Comparison of ENCODE assay signal across 21 cellular contexts in genomic region chr3:155807823-155808222, GRCh38. TPM values are rescaled to one million over a fixed set of nuclear protein-coding genes. Genes with fewer than 3 reads are reported as not detected.
DNase-seq lines count a peak whose midpoint lies in the region; ATAC-seq, FAIRE-seq and TF ChIP-seq lines count a peak whose summit lies in the region.
"Had no signal": no experiment of that assay in that cellular context is flagged by ENCODE, and none has a peak within 500 bp of the region (broad histone marks: within the 10 kb centered on the region; RNA-seq: fewer than 3 reads in every experiment).

No MANE protein-coding gene starts in this region.

- peaks cover 11% of the 10 kb centered on the region for H3K27me3 Mint-ChIP-seq in CD8-positive, alpha-beta T cell (ENCODE audit: low read depth)
- H3K27me3 Mint-ChIP-seq in astrocyte (ENCODE audit: low read depth, unreplicated experiment) = no peaks in the 10 kb centered on the region

- H3K36me3 ChIP-seq in CD8-positive, alpha-beta T cell (ENCODE audit: insufficient read depth, low read length) = no peaks in the 10 kb centered on the region
- H3K36me3 ChIP-seq in astrocyte (ENCODE audit: insufficient read depth, low read length) (no peaks in the 10 kb centered on the region), mucosa of descending colon (ENCODE audit: low read depth) (no peaks in the 10 kb centered on the region)
- H3K36me3 ChIP-seq: SJSA1 had no signal

- no peaks in the 10 kb centered on the region for H3K27me3 ChIP-seq in CD8-positive, alpha-beta T cell (ENCODE audit: insufficient read depth, low read length)
- no peaks in the 10 kb centered on the region for H3K27me3 ChIP-seq in astrocyte (ENCODE audit: insufficient read depth, low read length)
- H3K27me3 ChIP-seq: SJSA1 had no signal

- H2AFZ ChIP-seq in astrocyte (ENCODE audit: low read depth, low read length) = no peak overlapping the region

- POLR2A ChIA-PET in CD8-positive, alpha-beta T cell (lab: Charles Lee) = no interaction called here

- H3K4me1 Mint-ChIP-seq in CD8-positive, alpha-beta T cell (ENCODE audit: low read depth) = peaks cover 18% of the 10 kb centered on the region
- no peaks in the 10 kb centered on the region for H3K4me1 Mint-ChIP-seq in astrocyte (ENCODE audit: low read depth, unreplicated experiment)

- intact Hi-C loops in CD8-positive, alpha-beta T cell (cut with DNase I, micrococcal nuclease) = loop anchor here (2.0 to 5.0 kb wide), 3 partner anchors 47 to 63 kb away; partner anchors contain the start of genes GMPS (in 1 of the 2), PLCH1 (in 1 of the 2) and SLC33A1 (in 1 of the 2)
- intact Hi-C loops in mucosa of descending colon (cut with DNase I, micrococcal nuclease) = no loop called here

- peak overlapping the region; percentile 20 for H3K4me3 Mint-ChIP-seq in CD8-positive, alpha-beta T cell
- no peak overlapping the region for H3K4me3 Mint-ChIP-seq in astrocyte (ENCODE audit: unreplicated experiment)
- H3K4me3 Mint-ChIP-seq: CD14-positive monocyte had no signal

- H3K79me2 ChIP-seq in astrocyte (ENCODE audit: insufficient read depth, low read length) = no peaks in the 10 kb centered on the region

- H3K4me3 ChIP-seq in CD8-positive, alpha-beta T cell (ENCODE audit: low read depth, low read length) = no peak overlapping the region
- H3K4me3 ChIP-seq in astrocyte (ENCODE audit: insufficient read depth, low read depth, low read length) (no peak overlapping the region), mucosa of descending colon (no peak overlapping the region)
- H3K4me3 ChIP-seq: SJSA1 had no signal

- no peaks in the 10 kb centered on the region for H3K9me3 ChIP-seq in CD8-positive, alpha-beta T cell (ENCODE audit: low read length)
- H3K9me3 ChIP-seq in astrocyte (ENCODE audit: insufficient read depth, low read depth, low read length) (no peaks in the 10 kb centered on the region), mucosa of descending colon (no peaks in the 10 kb centered on the region)
- H3K9me3 ChIP-seq: Caco-2, SJSA1 had no signal

- peaks cover 14% of the 10 kb centered on the region for H3K4me1 ChIP-seq in CD8-positive, alpha-beta T cell (ENCODE audit: insufficient read depth, low read length)
- H3K4me1 ChIP-seq in astrocyte (ENCODE audit: insufficient read depth, low read length) (peaks cover 3% of the 10 kb centered on the region), mucosa of descending colon (ENCODE audit: low read depth) (no peaks in the 10 kb centered on the region)

- TF ChIP-seq CTCF in CD8-positive, alpha-beta T cell (IDR thresholded peaks at IDR 0.05) = no peak
- no peak for TF ChIP-seq CTCF in astrocyte (IDR thresholded peaks at IDR 0.05; ENCODE audit: insufficient read depth, low read depth, low read length)
- TF ChIP-seq CTCF in D721Med (IDR thresholded peaks at IDR 0.05; ENCODE audit: insufficient read depth, missing control alignments) = no peak
- no peak for TF ChIP-seq CTCF in mucosa of descending colon (IDR thresholded peaks at IDR 0.05)

- H3K36me3 Mint-ChIP-seq in CD8-positive, alpha-beta T cell = peaks cover 9% of the 10 kb centered on the region
- H3K36me3 Mint-ChIP-seq in astrocyte (ENCODE audit: low read depth, unreplicated experiment) = no peaks in the 10 kb centered on the region
- H3K36me3 Mint-ChIP-seq: CD14-positive monocyte had no signal

- no peaks in the 10 kb centered on the region for H4K20me1 ChIP-seq in astrocyte (ENCODE audit: insufficient read depth, low read length)

- CTCF ChIA-PET in CD8-positive, alpha-beta T cell (lab: Charles Lee) = interaction anchor here (1.0 kb wide), 1 partner anchor 60 kb away, joined by 3 read pairs; no protein-coding TSS in a partner anchor

- H3K4me2 ChIP-seq in astrocyte (ENCODE audit: low read length) = no peak overlapping the region

- H3K27ac Mint-ChIP-seq in CD8-positive, alpha-beta T cell = no peak overlapping the region
- no peak overlapping the region for H3K27ac Mint-ChIP-seq in astrocyte (ENCODE audit: unreplicated experiment)
- H3K27ac Mint-ChIP-seq: CD14-positive monocyte had no signal

- H3K27ac ChIP-seq in CD8-positive, alpha-beta T cell (ENCODE audit: low read depth, low read length) = no peak overlapping the region
- H3K27ac ChIP-seq in astrocyte (ENCODE audit: low read depth, low read length) = no peak overlapping the region
- H3K27ac ChIP-seq: SJSA1 had no signal

- H3K9me3 Mint-ChIP-seq in CD8-positive, alpha-beta T cell = no peaks in the 10 kb centered on the region
- H3K9me3 Mint-ChIP-seq in astrocyte (ENCODE audit: unreplicated experiment) = no peaks in the 10 kb centered on the region
- H3K9me3 Mint-ChIP-seq: IgD-negative memory B cell had no signal

- no peak for ATAC-seq in CD8-positive, alpha-beta T cell
- no peak for ATAC-seq in mucosa of descending colon

- FAIRE-seq in astrocyte (lab: Jason Lieb, UNC) = no peak
- no peak for FAIRE-seq in D721Med (lab: Jason Lieb, UNC)
- FAIRE-seq: GM12891, HTR-8/SVneo had no signal

- H3K9ac ChIP-seq in astrocyte (ENCODE audit: low read length) = no peak overlapping the region

- no peak for DNase-seq in CD8-positive, alpha-beta T cell
- DNase-seq in GM04503 (ENCODE audit: low read depth) (peak; percentile 9), astrocyte (ENCODE audit: low read depth) (peak; percentile 3), iris pigment epithelial cell (ENCODE audit: low read depth) (peak; percentile 16), D721Med (ENCODE audit: insufficient read length, low spot score) (no peak), COLO829 (ENCODE audit: low spot score) (no peak), mucosa of descending colon (no peak)
- DNase-seq: ACHN, Caco-2, DMS153, GF-D8, H7, Karpas-422, NCI-H1048, NCI-H1436, NCI-H1930 had no signal

RNA-seq across cellular contexts. Expression of gene C3orf33, which starts 1.7 kb away (rescaled TPM):
- 1 to 10 TPM; 4.6 to 4.7 TPM for total RNA-seq in CD8-positive, alpha-beta T cell
- total RNA-seq in astrocyte (2.4 and 3.2 TPM in 2 replicates), mucosa of descending colon (1 to 10 TPM; 1.7 to 3.3 (median 2.0) TPM)

RNA-seq across cellular contexts. Expression of gene SLC33A1, which starts 46.4 kb away (rescaled TPM):
- total RNA-seq in CD8-positive, alpha-beta T cell = 10 to 100 TPM; 12.6 to 12.9 TPM
- total RNA-seq in astrocyte (27.3 and 30.4 TPM in 2 replicates), mucosa of descending colon (10 to 100 TPM; 25.8 to 31.0 (median 27.8) TPM)

Comparison
In these comparisons a context has a peak if more than half of its experiments do, and no peak if none do; other contexts are left out.
1. DNase-seq: peak in GM04503 (single experiment), astrocyte (single experiment) and iris pigment epithelial cell (single experiment); none in CD8-positive, alpha-beta T cell (0 of 7), D721Med (single experiment), COLO829 (single experiment) and mucosa of descending colon (0 of 3).
2. intact Hi-C loops: an anchor here in CD8-positive, alpha-beta T cell (2.0 to 5.0 kb wide); none called in mucosa of descending colon.